In the genomic region with DNA sequence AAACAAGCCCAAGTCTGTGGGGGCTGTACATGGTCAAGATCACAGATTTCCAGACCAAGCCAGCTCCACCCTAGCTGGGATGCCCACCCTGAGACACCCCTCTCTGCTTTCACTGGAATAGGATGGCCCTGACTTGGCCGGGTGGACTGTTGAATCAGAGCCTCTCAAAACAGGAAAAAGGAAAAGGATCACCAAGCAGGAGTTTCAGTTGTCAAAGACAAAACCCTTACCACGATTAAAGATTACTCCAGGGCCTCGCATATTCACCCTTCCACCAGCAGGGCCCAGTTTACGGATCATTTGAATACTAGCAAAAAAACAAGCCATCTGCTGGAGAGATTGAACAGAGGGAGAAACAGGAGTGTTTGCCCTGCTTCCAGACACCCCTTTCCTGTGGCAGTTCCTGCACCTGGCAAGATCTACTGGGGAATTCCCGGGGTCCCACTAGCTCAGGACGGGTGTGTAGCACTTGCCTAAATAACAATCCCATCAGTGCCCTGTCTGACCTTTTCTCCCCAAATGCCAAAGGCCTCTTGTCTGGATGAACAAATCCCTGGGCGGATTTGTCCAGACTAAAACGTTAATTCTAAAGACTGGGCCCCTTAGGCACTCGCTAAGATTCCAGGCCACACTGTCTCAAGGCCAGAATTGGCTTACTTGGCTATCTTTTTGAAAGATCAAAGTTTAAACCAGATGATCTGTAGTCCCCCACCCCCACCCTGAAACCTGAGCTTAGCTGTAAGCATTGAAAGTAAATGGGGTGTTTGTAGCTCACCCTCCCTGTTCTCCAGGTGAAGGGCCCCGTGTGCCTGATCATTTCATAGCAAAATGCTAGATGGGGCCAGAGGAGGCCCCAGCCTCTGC, we compare ENCODE assay signal across 8 cellular contexts. TPM values are rescaled to one million over a fixed set of nuclear protein-coding genes. Genes with fewer than 3 reads are reported as not detected.
DNase-seq lines count a peak whose midpoint lies in the region; ATAC-seq and TF ChIP-seq lines count a peak whose summit lies in the region.

No MANE protein-coding gene starts in this region.

- no peaks in the 10 kb centered on the region for H3K27me3 Mint-ChIP-seq in natural killer cell treated with Interleukin-12 subunit alpha and Interleukin-12 subunit beta and Interleukin-15 and Interleukin-18, amount 100 ng/mL, for 72 hours

- peak overlapping the region; percentile 91 to 94 for H3K27ac Mint-ChIP-seq in natural killer cell treated with Interleukin-12 subunit alpha and Interleukin-12 subunit beta and Interleukin-15 and Interleukin-18, amount 100 ng/mL, for 72 hours

- H3K27me3 ChIP-seq in ectodermal cell (ENCODE audit: control insufficient read depth, insufficient read depth, low read length, poor library complexity, severe bottlenecking) = no peaks in the 10 kb centered on the region

- H3K4me1 Mint-ChIP-seq in natural killer cell treated with Interleukin-12 subunit alpha and Interleukin-12 subunit beta and Interleukin-15 and Interleukin-18, amount 100 ng/mL, for 72 hours (ENCODE audit: low read depth in 2 of 2) = peaks cover 68 to 72% of the 10 kb centered on the region in 2 donors

- H3K4me3 Mint-ChIP-seq in natural killer cell treated with Interleukin-12 subunit alpha and Interleukin-12 subunit beta and Interleukin-15 and Interleukin-18, amount 100 ng/mL, for 72 hours = peak overlapping the region; percentile 73

- no peaks in the 10 kb centered on the region for H3K9me3 Mint-ChIP-seq in natural killer cell treated with Interleukin-12 subunit alpha and Interleukin-12 subunit beta and Interleukin-15 and Interleukin-18, amount 100 ng/mL, for 72 hours

- peak; percentile 64 for TF ChIP-seq CTCF in AG09309 (IDR thresholded peaks at IDR 0.05; ENCODE audit: control insufficient read depth, insufficient read depth, low read depth, low read length, missing control alignments)

- WGBS in ectodermal cell, 2 experiments = 40 to 43% methylated on average over 10 of the region's 10 CpGs

- H3K4me1 ChIP-seq in ectodermal cell (ENCODE audit: control insufficient read depth, insufficient read depth, low read length) = peaks cover 35% of the 10 kb centered on the region

- no peak overlapping the region for H3K4me3 ChIP-seq in AG09309 (ENCODE audit: control insufficient read depth, low read depth, low read length)
- no peak overlapping the region for H3K4me3 ChIP-seq in ectodermal cell (ENCODE audit: insufficient read depth, low read depth, low read length)

- no peak for ATAC-seq in natural killer cell treated with Interleukin-12 subunit alpha and Interleukin-12 subunit beta and Interleukin-15 and Interleukin-18, amount 100 ng/mL, for 72 hours

- H3K9me3 ChIP-seq in ectodermal cell (ENCODE audit: control insufficient read depth, low read length) = no peaks in the 10 kb centered on the region

- DNase-seq in AG09309 (ENCODE audit: low read depth) = no peak
- DNase-seq in H4 (ENCODE audit: low spot score) = peak; percentile 89
- peak; percentile 72 for DNase-seq in RPMI7951 (ENCODE audit: low read depth)
- no peak for DNase-seq in natural killer cell treated with Interleukin-12 subunit alpha and Interleukin-12 subunit beta and Interleukin-15 and Interleukin-18, amount 100 ng/mL, for 72 hours (ENCODE audit: low spot score)
- DNase-seq in NCI-H128 (lab: John Stamatoyannopoulos, UW; ENCODE audit: unreplicated experiment) = no peak
- DNase-seq in head of caudate nucleus = no peak
- no peak for DNase-seq in effector CD4-positive, alpha-beta T cell

- peak overlapping the region; percentile 27 for H3K27ac ChIP-seq in ectodermal cell (ENCODE audit: insufficient read depth, low read depth, low read length, poor library complexity, severe bottlenecking)

- no peaks in the 10 kb centered on the region for H3K36me3 ChIP-seq in ectodermal cell (ENCODE audit: control insufficient read depth, insufficient read depth, low read length)

- no peaks in the 10 kb centered on the region for H3K36me3 Mint-ChIP-seq in natural killer cell treated with Interleukin-12 subunit alpha and Interleukin-12 subunit beta and Interleukin-15 and Interleukin-18, amount 100 ng/mL, for 72 hours

- intact Hi-C loops in head of caudate nucleus (cut with DNase I) = no loop called here

RNA-seq across cellular contexts. Expression of a gene that starts 38.4 kb away (rescaled TPM):
- total RNA-seq in H4 (2014; rRNA removed; shearing (Covaris generic)) = 157 and 262 TPM in 2 replicates
- total RNA-seq in RPMI7951 (2014; rRNA removed; shearing (Covaris generic)) = 306 and 358 TPM in 2 replicates
- 346 TPM for polyA plus RNA-seq in ectodermal cell (2013, experiment 1 of 4)
- polyA plus RNA-seq in ectodermal cell (2013, experiment 2 of 4) = 360 TPM
- 244 TPM for polyA plus RNA-seq in ectodermal cell (2013, experiment 3 of 4)
- 264 TPM for polyA plus RNA-seq in ectodermal cell (2013, experiment 4 of 4)
- total RNA-seq in natural killer cell treated with Interleukin-12 subunit alpha and Interleukin-12 subunit beta and Interleukin-15 and Interleukin-18, amount 100 ng/mL, for 72 hours = 100 to 1,000 TPM; 342 to 574 TPM

RNA-seq across cellular contexts. Expression of a gene that starts 58.4 kb away (rescaled TPM):
- total RNA-seq in H4 (2014; rRNA removed; shearing (Covaris generic)) = not detected in 2 replicates
- total RNA-seq in RPMI7951 (2014; rRNA removed; shearing (Covaris generic)) = not detected in 2 replicates
- polyA plus RNA-seq in ectodermal cell (2013, experiment 1 of 4) = 5.0 TPM
- 7.7 TPM for polyA plus RNA-seq in ectodermal cell (2013, experiment 2 of 4)
- polyA plus RNA-seq in ectodermal cell (2013, experiment 3 of 4) = 7.0 TPM
- 6.4 TPM for polyA plus RNA-seq in ectodermal cell (2013, experiment 4 of 4)
- 10 to 100 TPM in 1 of 2 donors, 1 to 10 TPM in 1; 3.6 to 10.4 TPM for total RNA-seq in natural killer cell treated with Interleukin-12 subunit alpha and Interleukin-12 subunit beta and Interleukin-15 and Interleukin-18, amount 100 ng/mL, for 72 hours

Comparison
In these comparisons a context has a peak if more than half of its experiments do, and no peak if none do; other contexts are left out.
1. DNase-seq: peak in H4 (single experiment) and RPMI7951 (single experiment); none in AG09309 (single experiment), natural killer cell treated with Interleukin-12 subunit alpha and Interleukin-12 subunit beta and Interleukin-15 and Interleukin-18, amount 100 ng/mL, for 72 hours (single experiment), NCI-H128 (single experiment), head of caudate nucleus (0 of 42) and effector CD4-positive, alpha-beta T cell (single experiment).